Comparison of ENCODE assay signal across 11 cellular contexts in genomic region chr10:124339951-124340760, GRCh38.
DNase-seq lines count a peak whose midpoint lies in the region; ATAC-seq, FAIRE-seq and TF ChIP-seq lines count a peak whose summit lies in the region.
"Had no signal": no experiment of that assay in that cellular context is flagged by ENCODE, and none has a peak within 500 bp of the region (broad histone marks: within the 10 kb centered on the region; RNA-seq: fewer than 3 reads in every experiment).

No MANE protein-coding gene starts in this region.

- no peak overlapping the region for H3K27ac Mint-ChIP-seq in activated naive CD4-positive, alpha-beta T cell treated with anti-CD3 and anti-CD28 coated beads, Interleukin-2, amount 50 U/mL, for 72 hours
- H3K27ac Mint-ChIP-seq in naive thymus-derived CD8-positive, alpha-beta T cell = peak overlapping the region in 1 of 10 donors; percentile 11
- H3K27ac Mint-ChIP-seq: activated CD4-positive, alpha-beta memory T cell treated with anti-CD3 and anti-CD28 coated beads, Interleukin-2, amount 10 ng/mL, durations not matched to agents 7 days and 5 days had no signal

- no peak for TF ChIP-seq POLR2A in ovary (IDR thresholded peaks at IDR 0.05)

- H3K4me3 ChIP-seq in MG63 (no peak overlapping the region), ovary (no peak overlapping the region)

- no peak for TF ChIP-seq EP300 in ovary (IDR thresholded peaks at IDR 0.05)

- intact Hi-C loops in ovary (cut with DNase I) = no loop called here

- H3K27me3 Mint-ChIP-seq in naive thymus-derived CD8-positive, alpha-beta T cell = peaks cover 0 to 4% (median 2%) of the 10 kb centered on the region in 5 donors
- H3K27me3 Mint-ChIP-seq: activated CD4-positive, alpha-beta memory T cell treated with anti-CD3 and anti-CD28 coated beads, Interleukin-2, amount 10 ng/mL, durations not matched to agents 7 days and 5 days had no signal

- DNase-seq in COLO668 (lab: John Stamatoyannopoulos, UW; ENCODE audit: unreplicated experiment) = peak; percentile 6
- peak; percentile 70 for DNase-seq in MG63
- DNase-seq in ovary = peak in 3 of 5 donors; percentile 44 to 57 (median 54)
- DNase-seq in activated naive CD4-positive, alpha-beta T cell (lab: John Stamatoyannopoulos, UW) = no peak
- DNase-seq in activated naive CD4-positive, alpha-beta T cell treated with anti-CD3 and anti-CD28 coated beads, Interleukin-2, amount 50 U/mL, for 72 hours (ENCODE audit: low spot score in 2 of 2) = no peak
- DNase-seq in T-helper 9 cell = no peak
- no peak for DNase-seq in naive thymus-derived CD8-positive, alpha-beta T cell
- DNase-seq: activated CD4-positive, alpha-beta memory T cell treated with anti-CD3 and anti-CD28 coated beads, Interleukin-2, amount 10 ng/mL, durations not matched to agents 7 days and 5 days had no signal

- no peaks in the 10 kb centered on the region for H3K9me3 ChIP-seq in MG63
- H3K9me3 ChIP-seq in ovary = no peaks in the 10 kb centered on the region

- H3K36me3 ChIP-seq in MG63 (no peaks in the 10 kb centered on the region), ovary (no peaks in the 10 kb centered on the region)

- H3K4me1 Mint-ChIP-seq in naive thymus-derived CD8-positive, alpha-beta T cell = peaks cover 0 to 18% (median 1%) of the 10 kb centered on the region in 4 donors

- no peak for ATAC-seq in activated naive CD4-positive, alpha-beta T cell treated with anti-CD3 and anti-CD28 coated beads, Interleukin-2, amount 50 U/mL, for 72 hours
- ATAC-seq in naive thymus-derived CD8-positive, alpha-beta T cell = no peak

- TF ChIP-seq CTCF in ovary (IDR thresholded peaks at IDR 0.05) = peak in 1 of 3 donors; percentile 13

- 31 to 52% (median 43%) methylated on average over 11 of the region's 11 CpGs for WGBS in ovary, 3 donors

- peak; percentile 83 for FAIRE-seq in endometrium (lab: Jason Lieb, UNC)
- FAIRE-seq: G401.6 had no signal

- no peaks in the 10 kb centered on the region for H3K27me3 ChIP-seq in MG63
- H3K27me3 ChIP-seq in ovary = no peaks in the 10 kb centered on the region

- H3K4me3 Mint-ChIP-seq in naive thymus-derived CD8-positive, alpha-beta T cell = no peak overlapping the region
- H3K4me3 Mint-ChIP-seq: activated CD4-positive, alpha-beta memory T cell treated with anti-CD3 and anti-CD28 coated beads, Interleukin-2, amount 10 ng/mL, durations not matched to agents 7 days and 5 days; dendritic cell treated with granulocyte-macrophage colony-stimulating factor and Interleukin-4, amounts not matched to agents 40 ng/mL and 50 ng/mL, for 4 days had no signal

- H3K9me3 Mint-ChIP-seq in activated naive CD4-positive, alpha-beta T cell treated with anti-CD3 and anti-CD28 coated beads, Interleukin-2, amount 50 U/mL, for 72 hours = no peaks in the 10 kb centered on the region
- H3K9me3 Mint-ChIP-seq in naive thymus-derived CD8-positive, alpha-beta T cell = no peaks in the 10 kb centered on the region
- H3K9me3 Mint-ChIP-seq: activated CD4-positive, alpha-beta memory T cell treated with anti-CD3 and anti-CD28 coated beads, Interleukin-2, amount 10 ng/mL, durations not matched to agents 7 days and 5 days; dendritic cell treated with granulocyte-macrophage colony-stimulating factor and Interleukin-4, amounts not matched to agents 40 ng/mL and 50 ng/mL, for 4 days had no signal

- H3K36me3 Mint-ChIP-seq in activated naive CD4-positive, alpha-beta T cell treated with anti-CD3 and anti-CD28 coated beads, Interleukin-2, amount 50 U/mL, for 72 hours = no peaks in the 10 kb centered on the region
- H3K36me3 Mint-ChIP-seq in naive thymus-derived CD8-positive, alpha-beta T cell = no peaks in the 10 kb centered on the region

- no peak overlapping the region for H3K27ac ChIP-seq in ovary

- POLR2A ChIA-PET in naive thymus-derived CD8-positive, alpha-beta T cell (lab: Charles Lee) = no interaction called here

- H3K4me1 ChIP-seq in ovary (ENCODE audit: insufficient read depth) = peaks cover 9% of the 10 kb centered on the region

Comparison
In these comparisons a context has a peak if more than half of its experiments do, and no peak if none do; other contexts are left out.
1. DNase-seq: peak in COLO668 (single experiment), MG63 (single experiment) and ovary (3 of 5); none in activated naive CD4-positive, alpha-beta T cell (0 of 4), activated naive CD4-positive, alpha-beta T cell treated with anti-CD3 and anti-CD28 coated beads, Interleukin-2, amount 50 U/mL, for 72 hours (0 of 2), T-helper 9 cell (single experiment) and naive thymus-derived CD8-positive, alpha-beta T cell (0 of 10).